In the genomic region with DNA sequence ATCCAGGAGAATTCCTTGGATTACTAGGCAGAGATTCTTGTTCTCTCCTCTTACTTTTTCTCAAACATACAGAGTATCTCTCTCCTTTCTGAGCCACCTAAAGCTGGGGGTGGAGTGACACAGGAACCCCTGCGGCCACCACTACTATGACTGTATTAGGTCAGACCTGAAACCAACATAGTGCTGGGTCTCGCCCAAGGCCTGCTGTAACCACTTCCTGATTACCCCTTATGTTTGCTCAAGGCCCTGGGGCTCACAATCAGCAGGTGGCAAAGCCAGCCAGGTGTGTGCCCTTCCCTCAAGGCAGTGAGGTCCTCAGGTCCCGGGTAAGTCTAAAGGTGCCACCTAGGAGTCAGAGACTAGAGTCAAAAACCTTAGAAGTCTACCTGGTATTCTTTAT, we compare ENCODE assay signal across 13 cellular contexts.
DNase-seq lines count a peak whose midpoint lies in the region; ATAC-seq and TF ChIP-seq lines count a peak whose summit lies in the region.
"Had no signal": no experiment of that assay in that cellular context is flagged by ENCODE, and none has a peak within 500 bp of the region (broad histone marks: within the 10 kb centered on the region; RNA-seq: fewer than 3 reads in every experiment).

No MANE protein-coding gene starts in this region.

- H2BK12ac ChIP-seq in neuronal stem cell (ENCODE audit: low read length), result no peak overlapping the region

- H3K4me3 Mint-ChIP-seq in IgD-negative memory B cell, result peak overlapping the region in 3 of 4 donors; percentile 1 to 84 (median 44)

- no peak overlapping the region for H4K8ac ChIP-seq in neuronal stem cell (ENCODE audit: low read depth, low read length)

- H2AK5ac ChIP-seq in neuronal stem cell (ENCODE audit: low read depth, low read length), result no peak overlapping the region

- H3K4me1 ChIP-seq in osteoblast (ENCODE audit: insufficient read depth, low read length) (no peaks in the 10 kb centered on the region), right atrium auricular region (no peaks in the 10 kb centered on the region), neuronal stem cell (ENCODE audit: control insufficient read depth in 2 of 2, insufficient read depth in 1 of 2, low read depth in 1 of 2, low read length in 2 of 2) (no peaks in the 10 kb centered on the region)

- H3K4me3 ChIP-seq in osteoblast (ENCODE audit: insufficient read depth, low read length), result no peak overlapping the region
- H3K4me3 ChIP-seq in right atrium auricular region, result no peak overlapping the region
- no peak overlapping the region for H3K4me3 ChIP-seq in neuronal stem cell (ENCODE audit: low read length in 2 of 2)
- H3K4me3 ChIP-seq: cardiac muscle cell had no signal

- no peaks in the 10 kb centered on the region for H3K79me1 ChIP-seq in neuronal stem cell (ENCODE audit: low read depth, low read length)

- H3K27me3 Mint-ChIP-seq in IgD-negative memory B cell, result no peaks in the 10 kb centered on the region

- H4K91ac ChIP-seq in neuronal stem cell (ENCODE audit: low read depth, low read length, poor library complexity), result no peak overlapping the region

- peak; percentile 85 for DNase-seq in COLO668 (lab: John Stamatoyannopoulos, UW; ENCODE audit: unreplicated experiment)
- DNase-seq in left cardiac atrium, result no peak
- DNase-seq in osteoblast (ENCODE audit: insufficient read length, low spot score, missing footprints), result no peak
- no peak for DNase-seq in right atrium auricular region (ENCODE audit: low spot score)
- no peak for DNase-seq in neuronal stem cell (ENCODE audit: low spot score)
- DNase-seq: activated T-cell treated with anti-CD3 and anti-CD28 coated beads, Interleukin-2, amount 50 U/mL, for 48 hours; foreskin fibroblast; GF-D8; NCI-H510A treated with DMSO at 0.1 percent for 48 hours had no signal

- no peak overlapping the region for H2BK120ac ChIP-seq in neuronal stem cell (ENCODE audit: low read depth, low read length)

- no CpG with 5 or more reads among the region's 3 CpGs for WGBS in neuronal stem cell (ENCODE audit: extremely low coverage in 2 of 2, insufficient read length in 2 of 2, insufficient replicate concordance in 1 of 2), 2 donors

- H3K36me3 ChIP-seq in osteoblast (ENCODE audit: insufficient read depth, low read length), result no peaks in the 10 kb centered on the region
- H3K36me3 ChIP-seq in right atrium auricular region, result no peaks in the 10 kb centered on the region
- no peaks in the 10 kb centered on the region for H3K36me3 ChIP-seq in neuronal stem cell (replicated peaks in 1 of 2; ENCODE audit: control insufficient read depth in 2 of 2, insufficient read depth in 2 of 2, low read length in 2 of 2)
- H3K36me3 ChIP-seq: cardiac muscle cell had no signal

- H3K23ac ChIP-seq in neuronal stem cell (ENCODE audit: low read depth, low read length, poor library complexity), result no peak overlapping the region

- no peak overlapping the region for H3K14ac ChIP-seq in neuronal stem cell (ENCODE audit: low read length)

- H3K79me2 ChIP-seq in osteoblast (ENCODE audit: insufficient read depth, low read length), result no peaks in the 10 kb centered on the region

- intact Hi-C loops in left cardiac atrium (cut with DNase I), result no loop called here

- H2AFZ ChIP-seq in osteoblast (ENCODE audit: low read length), result no peak overlapping the region
- H2AFZ ChIP-seq in neuronal stem cell (ENCODE audit: low read length), result no peak overlapping the region

- H3K27me3 ChIP-seq in osteoblast (ENCODE audit: insufficient read depth, low read length) (no peaks in the 10 kb centered on the region), right atrium auricular region (no peaks in the 10 kb centered on the region), neuronal stem cell (ENCODE audit: control insufficient read depth in 3 of 3, insufficient read depth in 3 of 3, low read depth in 1 of 3, low read length in 3 of 3) (no peaks in the 10 kb centered on the region)
- H3K27me3 ChIP-seq: cardiac muscle cell had no signal

- H3K27ac ChIP-seq in osteoblast (ENCODE audit: low read depth, low read length), result no peak overlapping the region
- no peak overlapping the region for H3K27ac ChIP-seq in right atrium auricular region
- no peak overlapping the region for H3K27ac ChIP-seq in neuronal stem cell (replicated peaks; ENCODE audit: low read length)
- H3K27ac ChIP-seq: cardiac muscle cell had no signal

- no peak overlapping the region for H3K4ac ChIP-seq in neuronal stem cell (ENCODE audit: low read length)

- TF ChIP-seq CTCF in osteoblast (IDR thresholded peaks at IDR 0.05; ENCODE audit: extremely low read depth, low read depth, low read length) (no peak), right atrium auricular region (IDR thresholded peaks at IDR 0.05) (no peak)

- no peaks in the 10 kb centered on the region for H4K20me1 ChIP-seq in osteoblast (ENCODE audit: insufficient read depth, low read length)

- H3K9me3 Mint-ChIP-seq in IgD-negative memory B cell, result peaks cover 0 to 4% (median 0%) of the 10 kb centered on the region in 3 donors

- H2BK15ac ChIP-seq in neuronal stem cell (ENCODE audit: low read length), result no peak overlapping the region

- peak; percentile 98 for ATAC-seq in GM19324 (IDR thresholded peaks at IDR 0.05; ENCODE audit: low FRiP score, unreplicated experiment)
- ATAC-seq in HG02852 (IDR thresholded peaks at IDR 0.05; ENCODE audit: unreplicated experiment), result peak; percentile 87
- no peak for ATAC-seq in left cardiac atrium

- peak overlapping the region; percentile 58 to 80 (median 66) for H3K27ac Mint-ChIP-seq in IgD-negative memory B cell

- no peaks in the 10 kb centered on the region for H3K9me3 ChIP-seq in osteoblast (ENCODE audit: low read depth, low read length)
- peaks cover 4 to 28% of the 10 kb centered on the region in 2 donors for H3K9me3 ChIP-seq in right atrium auricular region
- H3K9me3 ChIP-seq in neuronal stem cell (replicated peaks in 1 of 2; ENCODE audit: control insufficient read depth in 2 of 2, insufficient read depth in 1 of 2, low read depth in 1 of 2, low read length in 2 of 2), result no peaks in the 10 kb centered on the region

- no peak overlapping the region for H3K18ac ChIP-seq in neuronal stem cell (ENCODE audit: low read length)

- H3K36me3 Mint-ChIP-seq in IgD-negative memory B cell, result peaks cover 6% of the 10 kb centered on the region

- H3K9ac ChIP-seq in neuronal stem cell (ENCODE audit: low read depth, low read length, poor library complexity), result no peak overlapping the region

- H2BK5ac ChIP-seq in neuronal stem cell (ENCODE audit: low read length), result no peak overlapping the region

- H3K4me1 Mint-ChIP-seq in IgD-negative memory B cell, result peaks cover 37 to 60% (median 47%) of the 10 kb centered on the region in 3 donors

- no peak overlapping the region for H3K4me2 ChIP-seq in osteoblast (ENCODE audit: insufficient read depth, low read length)
- no peak overlapping the region for H3K4me2 ChIP-seq in neuronal stem cell (ENCODE audit: insufficient read depth, low read length, poor library complexity, severe bottlenecking)

Comparison
In these comparisons a context has a peak if more than half of its experiments do, and no peak if none do; other contexts are left out.
1. ATAC-seq: peak in GM19324 (single experiment) and HG02852 (single experiment); none in left cardiac atrium (0 of 2).